Comparison of ENCODE assay signal across 8 cellular contexts in genomic region chr4:2462218-2462991, GRCh38. TPM values are rescaled to one million over a fixed set of nuclear protein-coding genes. Genes with fewer than 3 reads are reported as not detected.
A peak's percentile ranks its signal among the peaks of the same experiment; 100 is the strongest.
DNase-seq lines count a peak whose midpoint lies in the region; ATAC-seq and TF ChIP-seq lines count a peak whose summit lies in the region.

No MANE protein-coding gene starts in this region.

- peak overlapping the region; percentile 45 for H3K27ac Mint-ChIP-seq in Calu3 (ENCODE audit: unreplicated experiment)

- no peak for TF ChIP-seq POLR2A in transverse colon (IDR thresholded peaks at IDR 0.05)

- no peak overlapping the region for H4K8ac ChIP-seq in trophoblast cell (ENCODE audit: low read depth, low read length)

- H4K12ac ChIP-seq in trophoblast cell (ENCODE audit: low read depth, low read length): no peak overlapping the region

- no peaks in the 10 kb centered on the region for H3K9me3 ChIP-seq in HUES6 (ENCODE audit: control insufficient read depth, insufficient read depth, low read depth, low read length)
- H3K9me3 ChIP-seq in trophoblast cell (ENCODE audit: insufficient read depth, low read depth, low read length): no peaks in the 10 kb centered on the region
- no peaks in the 10 kb centered on the region for H3K9me3 ChIP-seq in transverse colon

- no peak overlapping the region for H2BK12ac ChIP-seq in trophoblast cell (ENCODE audit: low read length)

- H3K4me1 ChIP-seq in HUES6 (ENCODE audit: control insufficient read depth, insufficient read depth, low read length) (peaks cover 8% of the 10 kb centered on the region), trophoblast cell (ENCODE audit: control insufficient read depth in 1 of 2, insufficient read depth in 2 of 2, low read length in 2 of 2) (peaks cover 3 to 7% of the 10 kb centered on the region in 2 experiments), transverse colon (peaks cover 4 to 15% (median 9%) of the 10 kb centered on the region in 4 donors)

- no peak overlapping the region for H3K23ac ChIP-seq in trophoblast cell (ENCODE audit: low read length)

- whole genome bisulfite sequencing in trophoblast cell (ENCODE audit: extremely low coverage, insufficient coverage, insufficient read length): no CpG with 5 or more reads among the region's 99 CpGs
- WGBS in transverse colon (ENCODE audit: low coverage in 1 of 2), 2 donors: 9% methylated on average over 56 of the region's 99 CpGs; no CpG with 5 or more reads in 1 of the 2 donors

- ATAC-seq in GM21381 (IDR thresholded peaks at IDR 0.05; ENCODE audit: unreplicated experiment) (peak; percentile 63), SK-N-SH treated with all-trans-retinoic acid at 6 μM for 48 hours (peak; percentile 97)

- no peak overlapping the region for H3K14ac ChIP-seq in trophoblast cell (ENCODE audit: low read length)

- no peak overlapping the region for H3K4ac ChIP-seq in trophoblast cell (ENCODE audit: low read depth, low read length)

- no peak overlapping the region for H3K18ac ChIP-seq in trophoblast cell (ENCODE audit: low read length)

- H3K9me3 Mint-ChIP-seq in Calu3 (ENCODE audit: low read depth, unreplicated experiment): no peaks in the 10 kb centered on the region

- H3K27me3 Mint-ChIP-seq in Calu3 (ENCODE audit: unreplicated experiment): peaks cover 56% of the 10 kb centered on the region

- BruUV-seq in Calu3 (replicated peaks; lab: Mats Ljungman, UMichigan): no TSS peak

- no peaks in the 10 kb centered on the region for H3K79me2 ChIP-seq in trophoblast cell (ENCODE audit: control insufficient read depth, insufficient read depth, low read length, poor library complexity)

- no peak overlapping the region for H2BK5ac ChIP-seq in trophoblast cell (ENCODE audit: low read depth, low read length, poor library complexity)

- H2AK5ac ChIP-seq in trophoblast cell (ENCODE audit: low read length): no peak overlapping the region

- H3K79me1 ChIP-seq in trophoblast cell (ENCODE audit: low read length): no peaks in the 10 kb centered on the region

- peak overlapping the region; percentile 64 for H3K4me3 Mint-ChIP-seq in Calu3 (ENCODE audit: low read depth, unreplicated experiment)

- no peaks in the 10 kb centered on the region for H3K36me3 ChIP-seq in HUES6 (ENCODE audit: control insufficient read depth, insufficient read depth, low read length)
- peaks cover 0 to 5% of the 10 kb centered on the region in 2 experiments for H3K36me3 ChIP-seq in trophoblast cell (ENCODE audit: control insufficient read depth in 1 of 2, insufficient read depth in 2 of 2, low read length in 2 of 2)
- H3K36me3 ChIP-seq in transverse colon: no peaks in the 10 kb centered on the region

- TF ChIP-seq CTCF in Calu3 (IDR thresholded peaks at IDR 0.05; ENCODE audit: unreplicated experiment) (peak; percentile 35), transverse colon (IDR thresholded peaks at IDR 0.05) (peak in 4 of 5 experiments; percentile 26 to 60 (median 42))

- H3K27me3 ChIP-seq in HUES6 (ENCODE audit: control insufficient read depth, insufficient read depth, low read length): peaks cover 33% of the 10 kb centered on the region
- H3K27me3 ChIP-seq in trophoblast cell (ENCODE audit: insufficient read depth, low read length): peaks cover 3% of the 10 kb centered on the region
- H3K27me3 ChIP-seq in transverse colon: no peaks in the 10 kb centered on the region

- peak overlapping the region; percentile 92 for H3K4me2 ChIP-seq in trophoblast cell (ENCODE audit: low read length)

- H4K91ac ChIP-seq in trophoblast cell (ENCODE audit: low read depth, low read length): peak overlapping the region; percentile 4

- in situ Hi-C loops in transverse colon (cut with MboI; ENCODE audit: low pct_ligation_motif_present in 1 of 4, low pct_unique_long_range_greater_than_20kb in 1 of 4, low sequenced_read_pairs in 3 of 4): loop anchor here in 1 of 4 donors (25.0 kb wide), 1 partner anchor 225 kb away; the partner anchor contains the start of genes HAUS3 and POLN

- H2AFZ ChIP-seq in trophoblast cell (ENCODE audit: insufficient read depth, low read length, poor library complexity): peak overlapping the region; percentile 1

- peaks cover 4% of the 10 kb centered on the region for H3K36me3 Mint-ChIP-seq in Calu3 (ENCODE audit: insufficient read depth, unreplicated experiment)

- DNase-seq in Calu3: peak; percentile 64
- DNase-seq in activated naive CD8-positive, alpha-beta T cell treated with anti-CD3 and anti-CD28 coated beads, Interleukin-2, amount 50 U/mL, for 16 hours (ENCODE audit: low read depth, low spot score): peak; percentile 25
- peak; percentile 82 for DNase-seq in cardiac septum (ENCODE audit: low spot score)
- DNase-seq in trophoblast cell: peak; percentile 36 to 61
- DNase-seq in transverse colon: peak; percentile 66

- no peak for TF ChIP-seq EP300 in transverse colon (IDR thresholded peaks at IDR 0.05; ENCODE audit: low read depth)

- intact Hi-C loops in Calu3 (cut with micrococcal nuclease; ENCODE audit: unreplicated experiment): no loop called here
- intact Hi-C loops in cardiac septum (cut with DNase I): loop anchor here (1.0 to 5.0 kb wide), 2 partner anchors 220 to 242 kb away; partner anchors contain the start of genes HAUS3 and POLN
- intact Hi-C loops in transverse colon (cut with DNase I; ENCODE audit: low total_unique reads): no loop called here

- peak overlapping the region; percentile 56 for H3K4me3 ChIP-seq in HUES6 (ENCODE audit: low read depth, low read length)
- H3K4me3 ChIP-seq in trophoblast cell (ENCODE audit: low read depth, low read length): peak overlapping the region; percentile 69
- peak overlapping the region; percentile 12 to 62 (median 48) for H3K4me3 ChIP-seq in transverse colon

- H2BK120ac ChIP-seq in trophoblast cell (ENCODE audit: insufficient read depth, low read length, poor library complexity): no peak overlapping the region

- H3K4me1 Mint-ChIP-seq in Calu3 (ENCODE audit: low read depth, unreplicated experiment): peaks cover 15% of the 10 kb centered on the region

- H3K9ac ChIP-seq in HUES6 (ENCODE audit: low read length) (peak overlapping the region; percentile 17), trophoblast cell (ENCODE audit: low read length) (no peak overlapping the region)

- CTCF ChIA-PET in Calu3 (lab: Charles Lee): interaction anchor here (0.7 to 1.3 kb wide), 2 partner anchors 11 to 242 kb away, joined by 3 read pairs; no protein-coding TSS in a partner anchor

- H3K27ac ChIP-seq in HUES6 (ENCODE audit: low read depth, low read length) (no peak overlapping the region), trophoblast cell (ENCODE audit: low read depth, low read length) (no peak overlapping the region), transverse colon (peak overlapping the region; percentile 16 to 79 (median 70))

TF ChIP-seq in SK-N-SH treated with all-trans-retinoic acid at 6 μM for 48 hours, 23 proteins besides CTCF, POLR2A, EP300 and RAD21:
- TF ChIP-seq ZFP3 (CRISPR knock-in tag; IDR thresholded peaks at IDR 0.05): no peak
- no peak for TF ChIP-seq GLIS3 (CRISPR knock-in tag; IDR thresholded peaks at IDR 0.05)
- no peak for TF ChIP-seq RARB (CRISPR knock-in tag; IDR thresholded peaks at IDR 0.05)
- TF ChIP-seq BACH2 (CRISPR knock-in tag; IDR thresholded peaks at IDR 0.05; ENCODE audit: borderline replicate concordance): no peak
- TF ChIP-seq ESRRG (CRISPR knock-in tag; IDR thresholded peaks at IDR 0.05): no peak
- no peak for TF ChIP-seq ZNF8 (CRISPR knock-in tag; IDR thresholded peaks at IDR 0.05)
- TF ChIP-seq PATZ1 (CRISPR knock-in tag; IDR thresholded peaks at IDR 0.05; ENCODE audit: borderline replicate concordance): no peak
- TF ChIP-seq ZNF565 (CRISPR knock-in tag; conservative IDR thresholded peaks at IDR 0.05; ENCODE audit: low read depth): no peak
- TF ChIP-seq ZNF70 (CRISPR knock-in tag; IDR thresholded peaks at IDR 0.05): no peak
TF ChIP-seq in SK-N-SH treated with all-trans-retinoic acid at 6 μM for 48 hours: peak in this region for 0.

RNA-seq across cellular contexts. Expression of gene RNF4, which starts 6.5 kb away (rescaled TPM):
- 45.6 and 55.6 TPM in 2 replicates for total RNA-seq in Calu3 (2022)
- total RNA-seq in cardiac septum: 29.7 TPM
- 42.2 and 43.1 TPM in 2 replicates for polyA plus RNA-seq in trophoblast cell (2013)
- 10 to 100 TPM; 20.9 to 50.5 (median 35.8) TPM for total RNA-seq in transverse colon

RNA-seq across cellular contexts. Expression of gene CFAP99, which starts 43.6 kb away (rescaled TPM):
- total RNA-seq in Calu3 (2022) (0.32 TPM in 1 of 2 replicates, not detected in the other), cardiac septum (not detected), transverse colon (under 1 TPM in 3 of 4 donors, not detected in 1; 0.32 to 0.82 (median 0.60) TPM)
- not detected in 2 replicates for polyA plus RNA-seq in trophoblast cell (2013)

RNA-seq across cellular contexts. Expression of gene ZFYVE28, which starts 44.0 kb away (rescaled TPM):
- 1.2 and 2.4 TPM in 2 replicates for total RNA-seq in Calu3 (2022)
- total RNA-seq in cardiac septum: 4.4 TPM
- 0.03 and 0.10 TPM in 2 replicates for polyA plus RNA-seq in trophoblast cell (2013)
- total RNA-seq in transverse colon: 100 to 1,000 TPM in 1 of 4 donors, 10 to 100 TPM in 3; 44.8 to 110 (median 69.6) TPM

Comparison
In these comparisons a context has a peak if more than half of its experiments do, and no peak if none do; other contexts are left out.
1. DNase-seq: peak in every context shown above with its lines; median percentile 82 in cardiac septum; 66 in transverse colon; 64 in Calu3; 48 in trophoblast cell; 25 in activated naive CD8-positive, alpha-beta T cell treated with anti-CD3 and anti-CD28 coated beads, Interleukin-2, amount 50 U/mL, for 16 hours.
2. H3K27ac ChIP-seq: peak in transverse colon (4 of 4); none in HUES6 (single experiment) and trophoblast cell (single experiment).
3. Peak in every context shown above with its lines, with median percentiles within 50 percentile points of each other: H3K4me3 ChIP-seq.